In genomic region chr20:62949153-62949821, GRCh38 we compare ENCODE assay signal across 1 cellular context.
TF ChIP-seq lines count a peak whose summit lies in the region.

No MANE protein-coding gene starts in this region.

TF ChIP-seq in HepG2, 621 proteins besides CTCF, POLR2A, EP300 and RAD21:
- TF ChIP-seq RFXAP (CRISPR knock-in tag; IDR thresholded peaks at IDR 0.05; ENCODE audit: borderline replicate concordance): 0 out of 2 replicates have a peak, but pooled peaks have one; percentile 21
- 0 out of 2 replicates have a peak, but pooled peaks have one; percentile 28 for TF ChIP-seq ZNF232 (CRISPR knock-in tag; IDR thresholded peaks at IDR 0.05; ENCODE audit: borderline replicate concordance)
- no peak for TF ChIP-seq THAP9 (CRISPR knock-in tag; IDR thresholded peaks at IDR 0.05; ENCODE audit: borderline replicate concordance)
- no peak for TF ChIP-seq ZNF235 (CRISPR knock-in tag; IDR thresholded peaks at IDR 0.05; ENCODE audit: borderline replicate concordance)
- TF ChIP-seq FOXM1 (CRISPR knock-in tag; IDR thresholded peaks at IDR 0.05): peak; percentile 53; the same call in 1 of the 2 replicates
- TF ChIP-seq BORCS8-MEF2B (CRISPR knock-in tag; IDR thresholded peaks at IDR 0.05): peak; percentile 45; the same call in 1 of the 2 replicates
- no peak for TF ChIP-seq HNF1B (CRISPR knock-in tag; IDR thresholded peaks at IDR 0.05)
- TF ChIP-seq, protein P1, sequence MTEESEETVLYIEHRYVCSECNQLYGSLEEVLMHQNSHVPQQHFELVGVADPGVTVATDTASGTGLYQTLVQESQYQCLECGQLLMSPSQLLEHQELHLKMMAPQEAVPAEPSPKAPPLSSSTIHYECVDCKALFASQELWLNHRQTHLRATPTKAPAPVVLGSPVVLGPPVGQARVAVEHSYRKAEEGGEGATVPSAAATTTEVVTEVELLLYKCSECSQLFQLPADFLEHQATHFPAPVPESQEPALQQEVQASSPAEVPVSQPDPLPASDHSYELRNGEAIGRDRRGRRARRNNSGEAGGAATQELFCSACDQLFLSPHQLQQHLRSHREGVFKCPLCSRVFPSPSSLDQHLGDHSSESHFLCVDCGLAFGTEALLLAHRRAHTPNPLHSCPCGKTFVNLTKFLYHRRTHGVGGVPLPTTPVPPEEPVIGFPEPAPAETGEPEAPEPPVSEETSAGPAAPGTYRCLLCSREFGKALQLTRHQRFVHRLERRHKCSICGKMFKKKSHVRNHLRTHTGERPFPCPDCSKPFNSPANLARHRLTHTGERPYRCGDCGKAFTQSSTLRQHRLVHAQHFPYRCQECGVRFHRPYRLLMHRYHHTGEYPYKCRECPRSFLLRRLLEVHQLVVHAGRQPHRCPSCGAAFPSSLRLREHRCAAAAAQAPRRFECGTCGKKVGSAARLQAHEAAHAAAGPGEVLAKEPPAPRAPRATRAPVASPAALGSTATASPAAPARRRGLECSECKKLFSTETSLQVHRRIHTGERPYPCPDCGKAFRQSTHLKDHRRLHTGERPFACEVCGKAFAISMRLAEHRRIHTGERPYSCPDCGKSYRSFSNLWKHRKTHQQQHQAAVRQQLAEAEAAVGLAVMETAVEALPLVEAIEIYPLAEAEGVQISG (CRISPR knock-in tag; IDR thresholded peaks at IDR 0.05): 0 out of 2 replicates have a peak, but pooled peaks have one; percentile 9
- no peak for TF ChIP-seq ZNF547 (CRISPR knock-in tag; IDR thresholded peaks at IDR 0.05)
- no peak for TF ChIP-seq ZFYVE20 (CRISPR knock-in tag; IDR thresholded peaks at IDR 0.05; ENCODE audit: borderline replicate concordance, low read depth)
